Comparison of ENCODE assay signal across 1 cellular context in the genomic region with DNA sequence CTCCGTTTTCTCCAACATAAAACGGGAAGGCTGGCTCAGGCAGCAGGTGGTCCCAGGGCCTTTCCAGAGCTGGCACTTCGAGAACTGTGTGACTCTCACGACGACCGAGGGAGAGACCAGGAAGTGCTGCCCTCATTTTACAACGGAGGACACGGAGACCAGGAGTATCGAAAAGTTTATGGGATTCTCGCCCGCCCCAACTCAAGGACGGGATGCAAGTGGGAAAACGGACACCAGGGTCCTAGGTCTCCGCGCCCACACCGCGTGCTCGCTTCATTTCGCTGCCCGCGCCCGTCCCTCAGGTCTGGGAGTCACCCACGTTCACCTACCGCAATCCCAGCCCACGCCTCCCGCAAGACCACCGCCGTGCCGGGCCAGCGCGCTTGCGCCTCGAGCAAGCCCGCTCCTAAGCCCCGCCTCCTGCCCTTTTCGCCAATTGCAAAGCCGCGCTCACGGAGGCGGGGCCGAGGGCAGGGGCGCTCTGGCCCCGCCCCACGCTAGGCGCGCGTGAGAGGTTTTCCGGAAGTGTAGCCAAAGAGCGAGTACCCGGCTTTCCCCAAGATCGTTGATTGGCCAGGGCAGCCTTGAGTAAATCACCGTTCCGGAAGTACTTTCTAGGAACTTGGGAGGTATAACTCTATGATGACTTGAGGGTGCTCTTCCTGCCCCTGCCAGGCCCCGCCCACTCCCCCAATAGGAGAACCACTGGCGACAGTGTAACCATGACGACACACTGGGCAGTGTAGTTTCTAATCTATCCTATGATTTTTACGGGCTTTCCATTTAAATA.
TF ChIP-seq lines count a peak whose summit lies in the region.

A gene (minus strand): TSS at position 392 of the 790 bp plus-strand sequence. CDS start 5,362 bp downstream, outside the sequence.

TF ChIP-seq in WTC11, 78 proteins besides CTCF, POLR2A, EP300 and RAD21 (continued from another document):
- TF ChIP-seq, protein P1, sequence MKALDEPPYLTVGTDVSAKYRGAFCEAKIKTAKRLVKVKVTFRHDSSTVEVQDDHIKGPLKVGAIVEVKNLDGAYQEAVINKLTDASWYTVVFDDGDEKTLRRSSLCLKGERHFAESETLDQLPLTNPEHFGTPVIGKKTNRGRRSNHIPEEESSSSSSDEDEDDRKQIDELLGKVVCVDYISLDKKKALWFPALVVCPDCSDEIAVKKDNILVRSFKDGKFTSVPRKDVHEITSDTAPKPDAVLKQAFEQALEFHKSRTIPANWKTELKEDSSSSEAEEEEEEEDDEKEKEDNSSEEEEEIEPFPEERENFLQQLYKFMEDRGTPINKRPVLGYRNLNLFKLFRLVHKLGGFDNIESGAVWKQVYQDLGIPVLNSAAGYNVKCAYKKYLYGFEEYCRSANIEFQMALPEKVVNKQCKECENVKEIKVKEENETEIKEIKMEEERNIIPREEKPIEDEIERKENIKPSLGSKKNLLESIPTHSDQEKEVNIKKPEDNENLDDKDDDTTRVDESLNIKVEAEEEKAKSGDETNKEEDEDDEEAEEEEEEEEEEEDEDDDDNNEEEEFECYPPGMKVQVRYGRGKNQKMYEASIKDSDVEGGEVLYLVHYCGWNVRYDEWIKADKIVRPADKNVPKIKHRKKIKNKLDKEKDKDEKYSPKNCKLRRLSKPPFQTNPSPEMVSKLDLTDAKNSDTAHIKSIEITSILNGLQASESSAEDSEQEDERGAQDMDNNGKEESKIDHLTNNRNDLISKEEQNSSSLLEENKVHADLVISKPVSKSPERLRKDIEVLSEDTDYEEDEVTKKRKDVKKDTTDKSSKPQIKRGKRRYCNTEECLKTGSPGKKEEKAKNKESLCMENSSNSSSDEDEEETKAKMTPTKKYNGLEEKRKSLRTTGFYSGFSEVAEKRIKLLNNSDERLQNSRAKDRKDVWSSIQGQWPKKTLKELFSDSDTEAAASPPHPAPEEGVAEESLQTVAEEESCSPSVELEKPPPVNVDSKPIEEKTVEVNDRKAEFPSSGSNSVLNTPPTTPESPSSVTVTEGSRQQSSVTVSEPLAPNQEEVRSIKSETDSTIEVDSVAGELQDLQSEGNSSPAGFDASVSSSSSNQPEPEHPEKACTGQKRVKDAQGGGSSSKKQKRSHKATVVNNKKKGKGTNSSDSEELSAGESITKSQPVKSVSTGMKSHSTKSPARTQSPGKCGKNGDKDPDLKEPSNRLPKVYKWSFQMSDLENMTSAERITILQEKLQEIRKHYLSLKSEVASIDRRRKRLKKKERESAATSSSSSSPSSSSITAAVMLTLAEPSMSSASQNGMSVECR (CRISPR knock-in tag; IDR thresholded peaks at IDR 0.05; ENCODE audit: borderline replicate concordance), result peak; percentile 52; the same call in 1 of the 2 replicates
- no peak; the same call in 1 of the 2 replicates for TF ChIP-seq SMAD3 (CRISPR knock-in tag; IDR thresholded peaks at IDR 0.05; ENCODE audit: borderline replicate concordance)
- peak; percentile 70; the same call in 1 of the 2 replicates for TF ChIP-seq SP1 (CRISPR knock-in tag; conservative IDR thresholded peaks at IDR 0.05)
- TF ChIP-seq, protein P2, sequence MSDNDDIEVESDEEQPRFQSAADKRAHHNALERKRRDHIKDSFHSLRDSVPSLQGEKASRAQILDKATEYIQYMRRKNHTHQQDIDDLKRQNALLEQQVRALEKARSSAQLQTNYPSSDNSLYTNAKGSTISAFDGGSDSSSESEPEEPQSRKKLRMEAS (CRISPR knock-in tag; IDR thresholded peaks at IDR 0.05), result peak; percentile 88
- TF ChIP-seq NFE2L1 (CRISPR knock-in tag; IDR thresholded peaks at IDR 0.05), result 0 out of 2 replicates have a peak, but pooled peaks have one; percentile 13
- TF ChIP-seq FOXP1 (CRISPR knock-in tag; IDR thresholded peaks at IDR 0.05; ENCODE audit: borderline replicate concordance), result 0 out of 2 replicates have a peak, but pooled peaks have one; percentile 73
- no peak for TF ChIP-seq ZNF396 (CRISPR knock-in tag; IDR thresholded peaks at IDR 0.05; ENCODE audit: borderline replicate concordance)
- no peak for TF ChIP-seq SMAD4 (CRISPR knock-in tag; IDR thresholded peaks at IDR 0.05)
- TF ChIP-seq JUN (CRISPR knock-in tag; IDR thresholded peaks at IDR 0.05), result peak; percentile 31; the same call in 1 of the 2 replicates
- TF ChIP-seq, protein P3, sequence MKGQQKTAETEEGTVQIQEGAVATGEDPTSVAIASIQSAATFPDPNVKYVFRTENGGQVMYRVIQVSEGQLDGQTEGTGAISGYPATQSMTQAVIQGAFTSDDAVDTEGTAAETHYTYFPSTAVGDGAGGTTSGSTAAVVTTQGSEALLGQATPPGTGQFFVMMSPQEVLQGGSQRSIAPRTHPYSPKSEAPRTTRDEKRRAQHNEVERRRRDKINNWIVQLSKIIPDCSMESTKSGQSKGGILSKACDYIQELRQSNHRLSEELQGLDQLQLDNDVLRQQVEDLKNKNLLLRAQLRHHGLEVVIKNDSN (CRISPR knock-in tag; IDR thresholded peaks at IDR 0.05), result peak; percentile 34; the same call in 1 of the 2 replicates
- TF ChIP-seq TCF7 (CRISPR knock-in tag; IDR thresholded peaks at IDR 0.05; ENCODE audit: low read depth), result no peak
